ENCODE assay signal across 25 cellular contexts in genomic region chr6:21457647-21458046, GRCh38.
"Had no signal": no experiment of that assay in that cellular context is flagged by ENCODE, and none has a peak within 500 bp of the region (broad histone marks: within the 10 kb centered on the region; RNA-seq: fewer than 3 reads in every experiment).

No MANE protein-coding gene starts in this region.

- H3K27ac ChIP-seq: breast epithelium, SK-N-MC had no signal

- DNase-seq: activated CD4-positive, alpha-beta T cell treated with anti-CD3 and anti-CD28 coated beads for 48 hours; activated CD4-positive, alpha-beta T cell treated with anti-CD3 and anti-CD28 coated beads, Interleukin-2, amount 50 U/mL, for 4 hours; activated CD4-positive, CD25-positive, alpha-beta regulatory T cell treated with anti-CD3 and anti-CD28 coated beads, Interleukin-2, amount 50 U/mL, for 72 hours; activated CD8-positive, alpha-beta memory T cell treated with anti-CD3 and anti-CD28 coated beads, Interleukin-2, amount 50 U/mL, for 48 hours; activated CD8-positive, alpha-beta T cell treated with anti-CD3 and anti-CD28 coated beads, Interleukin-2, amount 10 ng/mL, durations not matched to agents 7 days and 5 days; activated effector memory CD4-positive, alpha-beta T cell treated with Interleukin-2 at 50 U/mL for 16 hours; activated naive CD4-positive, alpha-beta T cell; activated T-cell treated with anti-CD3 and anti-CD28 coated beads, Interleukin-2, amount 50 U/mL, for 1 hour; aorta; caudate nucleus; Kasumi-1; NCI-H1105 treated with DMSO at 0.1 percent for 48 hours; NCI-H1436 treated with DMSO at 0.1 percent for 48 hours; NCI-H187; NCI-H2081; NCI-H510A treated with DMSO at 0.1 percent for 48 hours; NCI-H69; RPMI8226; T-helper 1 cell had no signal

- H3K9me3 ChIP-seq: breast epithelium had no signal

- H3K27me3 ChIP-seq: breast epithelium had no signal

- ATAC-seq: activated CD8-positive, alpha-beta T cell treated with anti-CD3 and anti-CD28 coated beads, Interleukin-2, amount 10 ng/mL, durations not matched to agents 7 days and 5 days; Panc1; Right ventricle myocardium inferior had no signal

- H3K36me3 Mint-ChIP-seq: activated naive CD4-positive, alpha-beta T cell treated with anti-CD3 and anti-CD28 coated beads, Interleukin-2, amount 50 U/mL, for 24 hours had no signal

- H3K36me3 ChIP-seq: breast epithelium had no signal

- H3K27ac Mint-ChIP-seq: activated CD8-positive, alpha-beta T cell treated with anti-CD3 and anti-CD28 coated beads, Interleukin-2, amount 10 ng/mL, durations not matched to agents 7 days and 5 days; activated naive CD4-positive, alpha-beta T cell treated with anti-CD3 and anti-CD28 coated beads, Interleukin-2, amount 50 U/mL, for 24 hours; activated T-helper 1 cell treated with anti-CD3 and anti-CD28 coated beads, Interleukin-12 subunit alpha, Interleukin-12 subunit beta, Interleukin-2, Interleukin-4 antibody, amounts not matched to agents 30 ng/mL and 10 ng/mL and 1 ng/mL, durations not matched to agents 14 hours and 24 hours and 36 hours had no signal

- H3K4me3 Mint-ChIP-seq: activated CD8-positive, alpha-beta T cell treated with anti-CD3 and anti-CD28 coated beads, Interleukin-2, amount 10 ng/mL, durations not matched to agents 7 days and 5 days; activated naive CD4-positive, alpha-beta T cell treated with anti-CD3 and anti-CD28 coated beads, Interleukin-2, amount 50 U/mL, for 24 hours; activated T-helper 1 cell treated with anti-CD3 and anti-CD28 coated beads, Interleukin-12 subunit alpha, Interleukin-12 subunit beta, Interleukin-2, Interleukin-4 antibody, amounts not matched to agents 30 ng/mL and 10 ng/mL and 1 ng/mL, durations not matched to agents 14 hours and 24 hours and 36 hours had no signal

- H3K4me1 Mint-ChIP-seq: activated naive CD4-positive, alpha-beta T cell treated with anti-CD3 and anti-CD28 coated beads, Interleukin-2, amount 50 U/mL, for 24 hours had no signal

- H3K9me3 Mint-ChIP-seq: activated naive CD4-positive, alpha-beta T cell treated with anti-CD3 and anti-CD28 coated beads, Interleukin-2, amount 50 U/mL, for 24 hours; activated T-helper 1 cell treated with anti-CD3 and anti-CD28 coated beads, Interleukin-12 subunit alpha, Interleukin-12 subunit beta, Interleukin-2, Interleukin-4 antibody, amounts not matched to agents 30 ng/mL and 10 ng/mL and 1 ng/mL, durations not matched to agents 14 hours and 24 hours and 36 hours had no signal

- H3K4me3 ChIP-seq: breast epithelium, SK-N-MC had no signal
